In genomic region chr17:36631022-36631421, GRCh38 we compare ENCODE assay signal across 2 cellular contexts.
A peak's percentile ranks its signal among the peaks of the same experiment; 100 is the strongest.
TF ChIP-seq lines count a peak whose summit lies in the region.

No MANE protein-coding gene starts in this region.

TF ChIP-seq in K562, 482 proteins besides CTCF, POLR2A, EP300 and RAD21:
- TF ChIP-seq THRA (IDR thresholded peaks at IDR 0.05) (no peak), TEAD2 (tag; IDR thresholded peaks at IDR 0.05) (no peak), ESRRA (IDR thresholded peaks at IDR 0.05; ENCODE audit: borderline replicate concordance, low read depth) (peak; percentile 78)

TF ChIP-seq in H1, 55 proteins besides CTCF, POLR2A, EP300 and RAD21:
- TF ChIP-seq TEAD4 (IDR thresholded peaks at IDR 0.05; ENCODE audit: low read depth, low read length), result no peak
- no peak for TF ChIP-seq SIN3A (conservative IDR thresholded peaks at IDR 0.05 in 1 of 2, IDR thresholded peaks at IDR 0.05 in 1 of 2; ENCODE audit: low read depth in 1 of 2, low read length in 2 of 2)
- no peak for TF ChIP-seq SP4 (IDR thresholded peaks at IDR 0.05; ENCODE audit: low read length)
- no peak for TF ChIP-seq FOSL1 (IDR thresholded peaks at IDR 0.05; ENCODE audit: insufficient read depth, low read depth, low read length)
- no peak for TF ChIP-seq NRF1 (IDR thresholded peaks at IDR 0.05; ENCODE audit: low read depth, low read length)
- TF ChIP-seq SIX5 (IDR thresholded peaks at IDR 0.05; ENCODE audit: low read depth, low read length), result no peak
- no peak for TF ChIP-seq CBX8 (IDR thresholded peaks at IDR 0.05; ENCODE audit: borderline replicate concordance, low read depth, low read length)
- TF ChIP-seq BCL11A (IDR thresholded peaks at IDR 0.05; ENCODE audit: low read depth in 2 of 2, low read length in 2 of 2), result no peak
- TF ChIP-seq YY1 (IDR thresholded peaks at IDR 0.05; ENCODE audit: low read depth, low read length), result no peak
- TF ChIP-seq NANOG (IDR thresholded peaks at IDR 0.05; ENCODE audit: insufficient read depth, low read depth, low read length, poor library complexity, severe bottlenecking), result no peak
- TF ChIP-seq SP2 (IDR thresholded peaks at IDR 0.05; ENCODE audit: low read length), result no peak
- no peak for TF ChIP-seq CHD2 (IDR thresholded peaks at IDR 0.05; ENCODE audit: low read length)
- TF ChIP-seq ATF3 (IDR thresholded peaks at IDR 0.05; ENCODE audit: insufficient read depth, low read depth, low read length), result no peak
- TF ChIP-seq ASH2L (IDR thresholded peaks at IDR 0.05; ENCODE audit: low read length), result no peak
- TF ChIP-seq POU5F1 (IDR thresholded peaks at IDR 0.05; ENCODE audit: low read depth, low read length), result no peak
- TF ChIP-seq USF2 (IDR thresholded peaks at IDR 0.05; ENCODE audit: low read length), result no peak
- no peak for TF ChIP-seq EGR1 (IDR thresholded peaks at IDR 0.05; ENCODE audit: borderline replicate concordance, low read depth, low read length)
- no peak for TF ChIP-seq SAP30 (IDR thresholded peaks at IDR 0.05; ENCODE audit: insufficient read depth, insufficient replicate concordance, low read length)
- no peak for TF ChIP-seq CEBPB (IDR thresholded peaks at IDR 0.05; ENCODE audit: low read depth, low read length)
- TF ChIP-seq KDM1A (IDR thresholded peaks at IDR 0.05; ENCODE audit: borderline replicate concordance, low read length), result no peak
TF ChIP-seq in H1: peak in this region for 0.
